ENCODE assay signal across 8 cellular contexts in the genomic region with DNA sequence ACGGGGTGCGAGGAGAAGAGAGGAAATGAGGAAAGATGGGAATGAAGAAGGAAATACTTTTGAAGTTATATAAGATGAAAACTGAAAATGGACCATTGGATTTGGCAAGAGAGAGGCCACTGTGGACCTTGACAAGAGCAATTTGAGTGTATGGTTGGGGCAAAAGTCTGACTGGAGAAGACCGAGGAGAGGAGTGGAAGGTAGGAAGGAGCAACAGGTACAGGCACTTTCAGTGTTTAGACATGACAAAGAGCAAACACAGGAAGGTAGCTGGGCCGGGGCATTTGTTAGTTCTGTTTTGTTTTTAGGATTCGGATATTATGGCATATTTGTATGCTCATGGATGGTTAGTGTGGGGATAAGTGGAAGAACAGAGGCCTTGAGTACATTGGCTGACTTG.
"Had no signal": no experiment of that assay in that cellular context is flagged by ENCODE, and none has a peak within 500 bp of the region (broad histone marks: within the 10 kb centered on the region; RNA-seq: fewer than 3 reads in every experiment).

No MANE protein-coding gene starts in this region.

- H3K9me3 Mint-ChIP-seq: GM23338, HFFc6 had no signal

- H3K4me3 ChIP-seq: GM23248, GM23338, HAP-1 had no signal

- H3K9me3 ChIP-seq: HAP-1 had no signal

- H3K9ac ChIP-seq: GM23248 had no signal

- H3K4me2 ChIP-seq: GM23338 had no signal

- H2AFZ ChIP-seq: GM23248, GM23338 had no signal

- H3K27ac Mint-ChIP-seq: GM23338, HFFc6 had no signal

- H3K36me3 ChIP-seq: HAP-1 had no signal

- H3K4me1 ChIP-seq: HAP-1 had no signal

- H3K4me3 Mint-ChIP-seq: GM23338, HFFc6 had no signal

- ATAC-seq: GM23338, HCT116 had no signal

- DNase-seq: GM23248, GOT3, H7, HCEC 1CT, HFFc6 had no signal

- H3K27ac ChIP-seq: GM23248 had no signal
